ENCODE assay signal across 17 cellular contexts in genomic region chr2:84393829-84394228, GRCh38.
DNase-seq lines count a peak whose midpoint lies in the region; ATAC-seq lines count a peak whose summit lies in the region.
"Had no signal": no experiment of that assay in that cellular context is flagged by ENCODE, and none has a peak within 500 bp of the region (broad histone marks: within the 10 kb centered on the region; RNA-seq: fewer than 3 reads in every experiment).

No MANE protein-coding gene starts in this region.

- H3K27ac Mint-ChIP-seq in immature natural killer cell: no peak overlapping the region
- H3K27ac Mint-ChIP-seq: HFFc6 had no signal

- DNase-seq in EH (ENCODE audit: low read depth) (peak; percentile 45), M059J (ENCODE audit: low read depth) (peak; percentile 9), fibroblast of peridontal ligament (ENCODE audit: extremely low read depth) (peak; percentile 9), HuH-7.5 (ENCODE audit: low spot score) (no peak), immature natural killer cell (no peak), NCI-H2171 treated with DMSO at 0.1 percent for 48 hours (lab: John Stamatoyannopoulos, UW) (no peak)
- DNase-seq: AML-193, H7, HFFc6, NCI-H1105 treated with DMSO at 0.1 percent for 48 hours, NCI-H1694, NCI-H2081 treated with DMSO at 0.1 percent for 48 hours, NCI-H748 treated with DMSO at 0.1 percent for 48 hours, Right ventricle myocardium superior, SK-N-SH had no signal

- peaks cover 0 to 4% (median 0%) of the 10 kb centered on the region in 3 donors for H3K36me3 Mint-ChIP-seq in immature natural killer cell

- peaks cover 0 to 1% (median 0%) of the 10 kb centered on the region in 3 donors for H3K27me3 Mint-ChIP-seq in immature natural killer cell (ENCODE audit: low read depth in 3 of 3)

- no peak for ATAC-seq in HG02588 (IDR thresholded peaks at IDR 0.05; ENCODE audit: unreplicated experiment)
- ATAC-seq: K562 had no signal

- no peaks in the 10 kb centered on the region for H3K4me1 Mint-ChIP-seq in immature natural killer cell

- no peak overlapping the region for H3K4me3 Mint-ChIP-seq in immature natural killer cell
- H3K4me3 Mint-ChIP-seq: HFFc6 had no signal

- H3K9me3 Mint-ChIP-seq in immature natural killer cell: no peaks in the 10 kb centered on the region
- H3K9me3 Mint-ChIP-seq: HFFc6 had no signal

Comparison
In these comparisons a context has a peak if more than half of its experiments do, and no peak if none do; other contexts are left out.
1. DNase-seq: peak in EH (single experiment), M059J (single experiment) and fibroblast of peridontal ligament (single experiment); none in HuH-7.5 (single experiment), immature natural killer cell (0 of 3) and NCI-H2171 treated with DMSO at 0.1 percent for 48 hours (single experiment).